In genomic region chr9:111631071-111631971, GRCh38 we compare ENCODE assay signal across 1 cellular context.
TF ChIP-seq lines count a peak whose summit lies in the region.

DNAJC25 (plus strand) TSS chr9:111631334; CDS start chr9:111631408, 74 bp downstream.

TF ChIP-seq in K562, 482 proteins besides CTCF, POLR2A, EP300 and RAD21 (continued from another document):
- TF ChIP-seq MGA (IDR thresholded peaks at IDR 0.05) (peak; percentile 10), HDAC1 (IDR thresholded peaks at IDR 0.05) (peak; percentile 38 to 92; a peak in 2 of 4 replicates), NR2C2 (CRISPR knock-in tag; IDR thresholded peaks at IDR 0.05) (peak; percentile 77), NR2C2 (tag; IDR thresholded peaks at IDR 0.05) (peak; percentile 91), L3MBTL2 (IDR thresholded peaks at IDR 0.05) (peak; percentile 84), MXI1 (IDR thresholded peaks at IDR 0.05; ENCODE audit: low read depth, low read length) (0 out of 2 replicates have a peak, but pooled peaks have one; percentile 56), TRIM24 (IDR thresholded peaks at IDR 0.05) (peak in 1 of 2 experiments; percentile 98; a peak in 2 of 4 replicates), TAF9B (IDR thresholded peaks at IDR 0.05; ENCODE audit: partially characterized antibody) (peak; percentile 27), TGIF2 (CRISPR knock-in tag; IDR thresholded peaks at IDR 0.05) (peak; percentile 74; the same call in 1 of the 2 replicates), ZFX (CRISPR knock-in tag; IDR thresholded peaks at IDR 0.05) (peak; percentile 87), MTA2 (IDR thresholded peaks at IDR 0.05; ENCODE audit: low read depth) (0 out of 2 replicates have a peak, but pooled peaks have one; percentile 13), KDM2B (CRISPR knock-in tag; IDR thresholded peaks at IDR 0.05) (peak; percentile 63; the same call in 1 of the 2 replicates), RBM25 (IDR thresholded peaks at IDR 0.05; ENCODE audit: low read depth, low read length, severe bottlenecking) (no peak), ZBTB1 (CRISPR knock-in tag; IDR thresholded peaks at IDR 0.05; ENCODE audit: borderline replicate concordance, low read depth) (0 out of 2 replicates have a peak, but pooled peaks have one; percentile 46), ZFP91 (CRISPR knock-in tag; IDR thresholded peaks at IDR 0.05) (peak; percentile 12; the same call in 1 of the 2 replicates), UBTF (IDR thresholded peaks at IDR 0.05; ENCODE audit: borderline replicate concordance in 1 of 2, low read depth in 2 of 2, low read length in 2 of 2) (peak; percentile 100), ZNF740 (CRISPR knock-in tag; IDR thresholded peaks at IDR 0.05) (0 out of 2 replicates have a peak, but pooled peaks have one; percentile 42), ZNF740 (tag; IDR thresholded peaks at IDR 0.05) (no peak), SIN3B (IDR thresholded peaks at IDR 0.05; ENCODE audit: low read depth) (peak; percentile 85), RBBP5 (IDR thresholded peaks at IDR 0.05; ENCODE audit: borderline replicate concordance, insufficient read depth, low read length, poor library complexity, severe bottlenecking) (peak; percentile 95)
